9 cellular contexts compared by ENCODE assay signal in genomic region chr4:137532869-137533236, GRCh38.
DNase-seq lines count a peak whose midpoint lies in the region; ATAC-seq and TF ChIP-seq lines count a peak whose summit lies in the region.
"Had no signal": no experiment of that assay in that cellular context is flagged by ENCODE, and none has a peak within 500 bp of the region (broad histone marks: within the 10 kb centered on the region; RNA-seq: fewer than 3 reads in every experiment).

No MANE protein-coding gene starts in this region.

- ATAC-seq in HG03354 (IDR thresholded peaks at IDR 0.05; ENCODE audit: poor library complexity, severe bottlenecking, unreplicated experiment), result peak; percentile 31
- ATAC-seq in HG03457 (IDR thresholded peaks at IDR 0.05; ENCODE audit: unreplicated experiment), result no peak

- H3K4me3 ChIP-seq in GM12875 (ENCODE audit: low read depth, low read length) (peak overlapping the region; percentile 43), epithelial cell of esophagus (ENCODE audit: low read length) (peak overlapping the region; percentile 57), retinal pigment epithelial cell (ENCODE audit: low read length) (peak overlapping the region; percentile 66)

- no peak for TF ChIP-seq CTCF in GM12875 (IDR thresholded peaks at IDR 0.05; ENCODE audit: borderline replicate concordance, insufficient read depth, low read depth, low read length)
- no peak for TF ChIP-seq CTCF in epithelial cell of esophagus (IDR thresholded peaks at IDR 0.05; ENCODE audit: insufficient read depth, low read depth, low read length, missing control alignments)
- no peak for TF ChIP-seq CTCF in retinal pigment epithelial cell (conservative IDR thresholded peaks at IDR 0.05; ENCODE audit: low read depth, low read length)

- DNase-seq in epithelial cell of esophagus (ENCODE audit: low read depth) (no peak), retinal pigment epithelial cell (ENCODE audit: low read depth) (no peak), NCI-H187 treated with DMSO at 0.1 percent for 48 hours (lab: John Stamatoyannopoulos, UW) (no peak), NCI-H1105 treated with DMSO at 0.1 percent for 48 hours (lab: John Stamatoyannopoulos, UW) (no peak), nucleus accumbens (lab: John Stamatoyannopoulos, UW) (no peak)
- DNase-seq: NCI-H1092 treated with DMSO at 0.1 percent for 48 hours had no signal
